11 cellular contexts compared by ENCODE assay signal in genomic region chr6:43703512-43704429, GRCh38. TPM values are rescaled to one million over a fixed set of nuclear protein-coding genes. Genes with fewer than 3 reads are reported as not detected.
DNase-seq lines count a peak whose midpoint lies in the region; ATAC-seq, FAIRE-seq and TF ChIP-seq lines count a peak whose summit lies in the region.
"Had no signal": no experiment of that assay in that cellular context is flagged by ENCODE, and none has a peak within 500 bp of the region (broad histone marks: within the 10 kb centered on the region; RNA-seq: fewer than 3 reads in every experiment).

No MANE protein-coding gene starts in this region.

- peaks cover 60% of the 10 kb centered on the region for H3K27me3 Mint-ChIP-seq in activated CD8-positive, alpha-beta memory T cell treated with anti-CD3 and anti-CD28 coated beads, Interleukin-2, amount 10 ng/mL, durations not matched to agents 7 days and 5 days

- H3K9ac ChIP-seq in GM23248 (peak overlapping the region; percentile 62; the same call in 1 of the 2 replicates), skeletal muscle tissue (ENCODE audit: low read depth in 1 of 3, low read length in 3 of 3) (no peak overlapping the region)

- no peaks in the 10 kb centered on the region for H3K9me3 ChIP-seq in GM23248 (ENCODE audit: low read depth)
- no peaks in the 10 kb centered on the region for H3K9me3 ChIP-seq in OCI-LY7 (ENCODE audit: low read length)
- H3K9me3 ChIP-seq in right cardiac atrium (ENCODE audit: control insufficient read depth, low read length), result no peaks in the 10 kb centered on the region
- no peaks in the 10 kb centered on the region for H3K9me3 ChIP-seq in skeletal muscle tissue (ENCODE audit: control insufficient read depth in 3 of 3, low read length in 3 of 3)
- H3K9me3 ChIP-seq: SJSA1 had no signal

- H3K9me2 ChIP-seq in GM23248 (ENCODE audit: insufficient read depth) (no peaks in the 10 kb centered on the region), OCI-LY7 (ENCODE audit: insufficient read depth, low read length) (no peaks in the 10 kb centered on the region)

- H3K27ac ChIP-seq in GM23248 (peak overlapping the region; percentile 85), OCI-LY7 (ENCODE audit: low read depth, low read length, poor library complexity, severe bottlenecking) (no peak overlapping the region), right cardiac atrium (ENCODE audit: low read length) (peak overlapping the region; percentile 98), skeletal muscle tissue (ENCODE audit: low read depth, low read length) (peak overlapping the region; percentile 77)

- no peaks in the 10 kb centered on the region for H4K20me1 ChIP-seq in GM23248 (ENCODE audit: insufficient read depth)
- H4K20me1 ChIP-seq in OCI-LY7 (ENCODE audit: insufficient read depth, low read length), result no peaks in the 10 kb centered on the region

- WGBS in GM23248 (ENCODE audit: low coverage in 1 of 2, low lambda C conversion rate in 2 of 2, missing lambda C conversion rate in 2 of 2), 2 experiments, result 84 to 86% methylated on average over 8 of the region's 8 CpGs
- WGBS in right cardiac atrium, result 78% methylated on average over 8 of the region's 8 CpGs

- no peaks in the 10 kb centered on the region for H3K9me3 Mint-ChIP-seq in activated CD8-positive, alpha-beta memory T cell treated with anti-CD3 and anti-CD28 coated beads, Interleukin-2, amount 10 ng/mL, durations not matched to agents 7 days and 5 days (ENCODE audit: low read depth)

- H3K4me3 ChIP-seq in GM23248 (no peak overlapping the region), OCI-LY7 (ENCODE audit: low read depth, low read length, poor library complexity, severe bottlenecking) (no peak overlapping the region), right cardiac atrium (ENCODE audit: low read length) (no peak overlapping the region), skeletal muscle tissue (ENCODE audit: low read length in 3 of 3) (no peak overlapping the region)
- H3K4me3 ChIP-seq: SJSA1 had no signal

- no peak for TF ChIP-seq CTCF in OCI-LY7 (conservative IDR thresholded peaks at IDR 0.05; ENCODE audit: low read length)

- CTCF ChIA-PET in OCI-LY7 (lab: Charles Lee; ENCODE audit: unreplicated experiment), result interaction anchor here (0.5 to 2.5 kb wide), 4 partner anchors 11 to 37 kb away, joined by 3 to 17 read pairs (median 3); partner anchors contain the start of gene MRPS18A
- CTCF ChIA-PET in activated CD8-positive, alpha-beta memory T cell treated with anti-CD3 and anti-CD28 coated beads, Interleukin-2, amount 10 ng/mL, durations not matched to agents 7 days and 5 days (lab: Charles Lee), result interaction anchor here (0.9 to 1.7 kb wide), 4 partner anchors 21 to 375 kb away, joined by 3 to 4 read pairs (median 4); no protein-coding TSS in a partner anchor

- no peak overlapping the region for H3K27ac Mint-ChIP-seq in activated CD8-positive, alpha-beta memory T cell treated with anti-CD3 and anti-CD28 coated beads, Interleukin-2, amount 10 ng/mL, durations not matched to agents 7 days and 5 days

- POLR2A ChIA-PET in OCI-LY7 (lab: Charles Lee), result interaction anchor here (3.4 to 5.1 kb wide), 3 partner anchors 11 to 18 kb away, joined by 13 to 44 read pairs (median 36); partner anchors contain the start of gene MRPS18A

- H3K4me3 Mint-ChIP-seq in activated CD8-positive, alpha-beta memory T cell treated with anti-CD3 and anti-CD28 coated beads, Interleukin-2, amount 10 ng/mL, durations not matched to agents 7 days and 5 days, result no peak overlapping the region

- H3K36me3 ChIP-seq in GM23248 (ENCODE audit: low read depth) (no peaks in the 10 kb centered on the region), OCI-LY7 (ENCODE audit: insufficient read depth, low read length) (no peaks in the 10 kb centered on the region), skeletal muscle tissue (ENCODE audit: control insufficient read depth in 3 of 3, insufficient read depth in 3 of 3, low read length in 3 of 3) (no peaks in the 10 kb centered on the region)
- H3K36me3 ChIP-seq: SJSA1 had no signal

- in situ Hi-C loops in GM23248 (cut with MboI), result no loop called here

- peak overlapping the region; percentile 56 for H3K4me2 ChIP-seq in GM23248 (ENCODE audit: unreplicated experiment)
- peak overlapping the region; percentile 41 for H3K4me2 ChIP-seq in OCI-LY7 (ENCODE audit: low read length)

- peaks cover 23% of the 10 kb centered on the region for H3K4me1 ChIP-seq in GM23248 (ENCODE audit: insufficient read depth)
- H3K4me1 ChIP-seq in OCI-LY7 (ENCODE audit: insufficient read depth, low read length, poor library complexity, severe bottlenecking), result peaks cover 63% of the 10 kb centered on the region
- peaks cover 23% of the 10 kb centered on the region for H3K4me1 ChIP-seq in right cardiac atrium (ENCODE audit: control insufficient read depth, insufficient read depth, low read length)
- H3K4me1 ChIP-seq in skeletal muscle tissue (ENCODE audit: control insufficient read depth in 3 of 3, insufficient read depth in 3 of 3, low read length in 3 of 3), result peaks cover 25 to 36% (median 30%) of the 10 kb centered on the region in 3 donors

- H3F3A ChIP-seq in GM23248 (ENCODE audit: insufficient read depth), result peaks cover 17% of the 10 kb centered on the region; the same call in 1 of the 2 replicates

- no peak for ATAC-seq in right cardiac atrium
- ATAC-seq in activated CD8-positive, alpha-beta memory T cell treated with anti-CD3 and anti-CD28 coated beads, Interleukin-2, amount 10 ng/mL, durations not matched to agents 7 days and 5 days, result no peak

- H2AFZ ChIP-seq in GM23248 (peak overlapping the region; percentile 69; the same call in 1 of the 2 replicates), OCI-LY7 (ENCODE audit: low read length) (no peak overlapping the region)

- no TSS peak for BruUV-seq in OCI-LY7 (replicated peaks; lab: Mats Ljungman, UMichigan)

- intact Hi-C loops in OCI-LY7 (cut with micrococcal nuclease; ENCODE audit: unreplicated experiment), result loop anchor here (10.0 kb wide), 2 partner anchors 319 to 521 kb away; partner anchors contain the start of gene SLC29A1
- intact Hi-C loops in right cardiac atrium (cut with DNase I), result no loop called here

- peaks cover 11% of the 10 kb centered on the region for H3K4me1 Mint-ChIP-seq in activated CD8-positive, alpha-beta memory T cell treated with anti-CD3 and anti-CD28 coated beads, Interleukin-2, amount 10 ng/mL, durations not matched to agents 7 days and 5 days

- H3K79me2 ChIP-seq in GM23248 (ENCODE audit: insufficient read depth) (no peaks in the 10 kb centered on the region), OCI-LY7 (ENCODE audit: insufficient read depth, low read depth, low read length) (no peaks in the 10 kb centered on the region)

- H3K36me3 Mint-ChIP-seq in activated CD8-positive, alpha-beta memory T cell treated with anti-CD3 and anti-CD28 coated beads, Interleukin-2, amount 10 ng/mL, durations not matched to agents 7 days and 5 days, result no peaks in the 10 kb centered on the region

- DNase-seq in GM23248 (no peak), OCI-LY7 (ENCODE audit: low spot score) (peak; percentile 63), right cardiac atrium (no peak), GOT3 (lab: John Stamatoyannopoulos, UW) (no peak), kidney tubule cell (ENCODE audit: low spot score) (no peak), HTR-8/SVneo (ENCODE audit: insufficient read length, low spot score) (no peak)
- no peak for DNase-seq in activated CD8-positive, alpha-beta memory T cell treated with anti-CD3 and anti-CD28 coated beads, Interleukin-2, amount 10 ng/mL, durations not matched to agents 7 days and 5 days
- DNase-seq: NCI-H1417 treated with DMSO at 0.1 percent for 48 hours had no signal

- FAIRE-seq in HTR-8/SVneo (lab: Jason Lieb, UNC), result no peak

- H3K27me3 ChIP-seq in GM23248 (replicated peaks; ENCODE audit: insufficient read depth), result no peaks in the 10 kb centered on the region
- H3K27me3 ChIP-seq in right cardiac atrium (ENCODE audit: control insufficient read depth, insufficient read depth), result no peaks in the 10 kb centered on the region
- no peaks in the 10 kb centered on the region for H3K27me3 ChIP-seq in skeletal muscle tissue (ENCODE audit: control insufficient read depth in 3 of 3, insufficient read depth in 3 of 3, low read length in 3 of 3)
- H3K27me3 ChIP-seq: SJSA1 had no signal

RNA-seq across cellular contexts. Expression of gene MRPS18A, which starts 16.2 kb away (rescaled TPM):
- total RNA-seq in GM23248 (2014; rRNA removed; shearing (Covaris generic)), result 21.0 and 33.7 TPM in 2 replicates
- polyA plus RNA-seq in GM23248 (2016; fragmentation: Nextera tagmentation; extraction: Ambion mirVana) (39.2 and 43.4 TPM in 2 replicates), right cardiac atrium (58.0 TPM)
- 57.3 and 86.1 TPM in 2 replicates for total RNA-seq in OCI-LY7 (2014; rRNA removed; shearing (Covaris generic))
- total RNA-seq in OCI-LY7 (2022) (54.7 and 61.6 TPM in 2 replicates), right cardiac atrium (10 to 100 TPM; 33.1 to 39.0 (median 34.9) TPM), skeletal muscle tissue (44.4 TPM)
- 10 to 100 TPM; 41.0 to 47.4 TPM for total RNA-seq in activated CD8-positive, alpha-beta memory T cell treated with anti-CD3 and anti-CD28 coated beads, Interleukin-2, amount 10 ng/mL, durations not matched to agents 7 days and 5 days

RNA-seq across cellular contexts. Expression of gene RSPH9, which starts 58.9 kb away (rescaled TPM):
- 0.11 TPM in 1 of 2 replicates, not detected in the other for total RNA-seq in GM23248 (2014; rRNA removed; shearing (Covaris generic))
- polyA plus RNA-seq in GM23248 (2016; fragmentation: Nextera tagmentation; extraction: Ambion mirVana) (1.2 and 1.3 TPM in 2 replicates), right cardiac atrium (0.29 TPM)
- 0.28 TPM in 1 of 2 replicates, not detected in the other for total RNA-seq in OCI-LY7 (2014; rRNA removed; shearing (Covaris generic))
- total RNA-seq in OCI-LY7 (2022) (not detected in 2 replicates), right cardiac atrium (under 1 TPM in 3 of 4 donors, not detected in 1; 0.11 to 0.18 (median 0.14) TPM), skeletal muscle tissue (0.52 TPM)
- not detected for total RNA-seq in activated CD8-positive, alpha-beta memory T cell treated with anti-CD3 and anti-CD28 coated beads, Interleukin-2, amount 10 ng/mL, durations not matched to agents 7 days and 5 days
- total RNA-seq: SJSA1 had no signal
- polyA plus RNA-seq: mammary epithelial cell had no signal
